In the genomic region with DNA sequence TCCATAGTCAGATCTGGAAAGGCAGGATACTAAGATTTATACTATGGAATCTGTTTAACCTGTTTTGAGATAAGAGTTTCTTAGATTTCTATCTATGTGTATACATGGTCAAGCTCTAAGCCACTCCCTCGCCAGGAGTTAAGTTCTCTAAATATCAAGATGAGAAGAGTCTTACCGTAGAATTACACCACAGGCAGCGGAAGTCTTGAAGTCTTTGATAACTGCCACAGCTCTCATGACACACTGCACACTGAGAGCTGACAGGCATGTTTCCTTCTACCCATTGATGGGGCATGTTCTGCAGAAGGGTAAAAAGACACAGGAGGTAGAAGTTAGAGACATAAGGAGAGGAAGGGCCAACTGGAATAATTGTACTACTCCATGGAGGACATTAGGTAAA, we compare ENCODE assay signal across 32 cellular contexts.
"Had no signal": no experiment of that assay in that cellular context is flagged by ENCODE, and none has a peak within 500 bp of the region (broad histone marks: within the 10 kb centered on the region; RNA-seq: fewer than 3 reads in every experiment).

No MANE protein-coding gene starts in this region.

- DNase-seq: activated CD4-positive, alpha-beta T cell treated with anti-CD3 and anti-CD28 coated beads for 48 hours; activated CD4-positive, alpha-beta T cell treated with anti-CD3 and anti-CD28 coated beads, Interleukin-2, amount 50 U/mL, for 48 hours; activated CD4-positive, CD25-positive, alpha-beta regulatory T cell; activated CD8-positive, alpha-beta memory T cell treated with anti-CD3 and anti-CD28 coated beads for 24 hours; activated effector memory CD4-positive, alpha-beta T cell treated with anti-CD3 and anti-CD28 coated beads, Interleukin-2, amount 50 U/mL, for 16 hours; activated naive CD4-positive, alpha-beta T cell treated with anti-CD3 and anti-CD28 coated beads for 36 hours; activated naive CD8-positive, alpha-beta T cell treated with anti-CD3 and anti-CD28 coated beads for 36 hours; adrenal gland; cerebellar nuclear complex; dorsolateral prefrontal cortex; effector memory CD4-positive, alpha-beta T cell; islet precursor cell; left ventricle myocardium inferior; mucosa of descending colon; nephron progenitor cell; ovary; retina; stimulated activated CD4-positive, alpha-beta T cell treated with anti-CD3 and anti-CD28 coated beads, Interleukin-12 subunit alpha, Interleukin-12 subunit beta, amount 100 ng/mL, for 4 hours; stimulated activated CD4-positive, alpha-beta T cell treated with anti-CD3 and anti-CD28 coated beads, Interleukin-4, amount 100 ng/mL, for 1 hour; stimulated activated naive CD8-positive, alpha-beta T cell treated with anti-CD3 and anti-CD28 coated beads, Interleukin-15, Interleukin-2, amounts not matched to agents 100 U/mL and 50 U/mL, for 24 hours; T-helper 17 cell; T1000; upper lobe of left lung had no signal

- H3K4me3 ChIP-seq: adrenal gland, ascending aorta, cardiac muscle cell, coronary artery, dorsolateral prefrontal cortex, left ventricle myocardium inferior, lung, mucosa of descending colon, ovary, prostate gland, skin epidermis, upper lobe of left lung, vagina had no signal

- H3K9me3 ChIP-seq: adrenal gland, ascending aorta, left ventricle myocardium inferior, mucosa of descending colon, neutrophil, ovary, prostate gland, vagina had no signal

- ATAC-seq: mucosa of descending colon; sciatic nerve; stimulated activated naive CD8-positive, alpha-beta T cell treated with anti-CD3 and anti-CD28 coated beads, Interleukin-15, Interleukin-2, amounts not matched to agents 100 U/mL and 50 U/mL, for 24 hours; T-helper 17 cell had no signal

- H3K4me1 ChIP-seq: adrenal gland, ascending aorta, left ventricle myocardium inferior, prostate gland, upper lobe of left lung, vagina had no signal

- H3K27me3 ChIP-seq: ascending aorta, cardiac muscle cell, neutrophil, ovary, upper lobe of left lung, vagina had no signal

- H3K36me3 ChIP-seq: adrenal gland, ascending aorta, cardiac muscle cell, left ventricle myocardium inferior, neutrophil, ovary, prostate gland, upper lobe of left lung, vagina had no signal

- H3K27ac ChIP-seq: adrenal gland, ascending aorta, cardiac muscle cell, coronary artery, dorsolateral prefrontal cortex, left ventricle myocardium inferior, neutrophil, ovary, prostate gland, skin epidermis, upper lobe of left lung, vagina had no signal
